ENCODE assay signal across 20 cellular contexts in genomic region chr16:23391381-23392222, GRCh38.
DNase-seq lines count a peak whose midpoint lies in the region; ATAC-seq, FAIRE-seq and TF ChIP-seq lines count a peak whose summit lies in the region.
"Had no signal": no experiment of that assay in that cellular context is flagged by ENCODE, and none has a peak within 500 bp of the region (broad histone marks: within the 10 kb centered on the region; RNA-seq: fewer than 3 reads in every experiment).

No MANE protein-coding gene starts in this region.

- no peak for DNase-seq in Panc1 (ENCODE audit: low read depth, low spot score)
- DNase-seq in left lung = peak in 1 of 2 donors; percentile 62
- no peak for DNase-seq in psoas muscle
- DNase-seq in midbrain (lab: John Stamatoyannopoulos, UW) = no peak
- no peak for DNase-seq in urothelium cell line (ENCODE audit: low spot score)
- DNase-seq: GOT3; MG63; NCI-H1092; NCI-H146; NCI-H2227 treated with DMSO at 0.1 percent for 48 hours; NCI-H526; NK-92 treated with Interleukin-12 subunit alpha and Interleukin-12 subunit beta, amount 100 ng/mL, for 24 hours; RPMI8226; SJCRH30 had no signal

- H3K4me3 ChIP-seq in Panc1 (ENCODE audit: low read depth in 2 of 2, low read length in 2 of 2) (no peak overlapping the region), left lung (no peak overlapping the region), psoas muscle (no peak overlapping the region)
- H3K4me3 ChIP-seq: A549; BLaER1 treated with 17β-estradiol and CSF1 and Interleukin-3, amounts not matched to agents 10 nM and 100 nM; MG63; SJCRH30 had no signal

- CTCF ChIA-PET in Panc1 (lab: Charles Lee) = no interaction called here

- H3K27me3 ChIP-seq in Panc1 (ENCODE audit: control insufficient read depth, insufficient read depth, low read length) (no peaks in the 10 kb centered on the region), left lung (no peaks in the 10 kb centered on the region), psoas muscle (ENCODE audit: insufficient read depth in 3 of 3, low read length in 2 of 3) (no peaks in the 10 kb centered on the region)
- H3K27me3 ChIP-seq: BLaER1 treated with 17β-estradiol and CSF1 and Interleukin-3, amounts not matched to agents 10 nM and 100 nM; MG63; SJCRH30 had no signal

- H3K27ac ChIP-seq in C4-2B (peak overlapping the region; percentile 5; the same call in 1 of the 2 replicates), Panc1 (ENCODE audit: low read length) (0 out of 2 replicates have a peak overlapping the region, but pooled peaks have one; percentile 13), left lung (no peak overlapping the region), psoas muscle (peak overlapping the region; percentile 66)
- H3K27ac ChIP-seq: A549; BLaER1 treated with 17β-estradiol and CSF1 and Interleukin-3, amounts not matched to agents 10 nM and 100 nM; SJCRH30 had no signal

- 67 to 87% (median 71%) methylated on average over 17 of the region's 17 CpGs for WGBS in psoas muscle, 3 donors

- POLR2A ChIA-PET in Panc1 (lab: Charles Lee) = no interaction called here

- in situ Hi-C loops in Panc1 (cut with HindIII; ENCODE audit: low pct_unique_long_range_greater_than_20kb, low sequenced_read_pairs) = no loop called here

- no peak for ATAC-seq in Panc1
- peak; percentile 88 for ATAC-seq in left lung
- ATAC-seq in psoas muscle = no peak
- ATAC-seq in HG03280 (IDR thresholded peaks at IDR 0.05; ENCODE audit: unreplicated experiment) = no peak
- no peak for ATAC-seq in HG02840 (IDR thresholded peaks at IDR 0.05; ENCODE audit: low FRiP score, unreplicated experiment)
- ATAC-seq: A549 had no signal

- no peak for FAIRE-seq in urothelium cell line (lab: Jason Lieb, UNC)
- FAIRE-seq: A549, GM12892 had no signal

- intact Hi-C loops in Panc1 (cut with micrococcal nuclease; ENCODE audit: unreplicated experiment) (no loop called here), left lung (cut with DNase I) (no loop called here), psoas muscle (cut with DNase I) (no loop called here)

- no peak for TF ChIP-seq CTCF in C4-2B (conservative IDR thresholded peaks at IDR 0.05)
- no peak for TF ChIP-seq CTCF in Panc1 (IDR thresholded peaks at IDR 0.05)
- no peak for TF ChIP-seq CTCF in left lung (IDR thresholded peaks at IDR 0.05)
- TF ChIP-seq CTCF in psoas muscle (IDR thresholded peaks at IDR 0.05) = no peak

- H3K9me3 ChIP-seq in Panc1 (ENCODE audit: control insufficient read depth, insufficient read depth, low read depth, low read length) = no peaks in the 10 kb centered on the region
- no peaks in the 10 kb centered on the region for H3K9me3 ChIP-seq in left lung
- no peaks in the 10 kb centered on the region for H3K9me3 ChIP-seq in psoas muscle
- H3K9me3 ChIP-seq: A549; BLaER1 treated with 17β-estradiol and CSF1 and Interleukin-3, amounts not matched to agents 10 nM and 100 nM; MG63; SJCRH30 had no signal

- H3K4me1 ChIP-seq in Panc1 (ENCODE audit: control insufficient read depth, insufficient read depth, low read length) = no peaks in the 10 kb centered on the region
- H3K4me1 ChIP-seq in left lung = no peaks in the 10 kb centered on the region
- H3K4me1 ChIP-seq in psoas muscle = peaks cover 20% of the 10 kb centered on the region
- H3K4me1 ChIP-seq: A549; BLaER1 treated with 17β-estradiol and CSF1 and Interleukin-3, amounts not matched to agents 10 nM and 100 nM; SJCRH30 had no signal

- H3K36me3 ChIP-seq in Panc1 (ENCODE audit: control insufficient read depth, insufficient read depth, low read length) (no peaks in the 10 kb centered on the region), left lung (peaks cover 0 to 64% of the 10 kb centered on the region in 2 donors), psoas muscle (ENCODE audit: insufficient read depth in 1 of 2, low read depth in 1 of 2) (peaks cover 0 to 57% of the 10 kb centered on the region in 2 donors)
- H3K36me3 ChIP-seq: SJCRH30 had no signal

- BruUV-seq in Panc1 (replicated peaks; lab: Mats Ljungman, UMichigan) = no TSS peak

Comparison
In these comparisons a context has a peak if more than half of its experiments do, and no peak if none do; other contexts are left out.
1. H3K27ac ChIP-seq: peak in C4-2B (single experiment), Panc1 (single experiment) and psoas muscle (single experiment); none in left lung (0 of 2).